ENCODE assay signal across 8 cellular contexts in genomic region chr1:207863893-207864535, GRCh38. TPM values are rescaled to one million over a fixed set of nuclear protein-coding genes. Genes with fewer than 3 reads are reported as not detected.
DNase-seq lines count a peak whose midpoint lies in the region; TF ChIP-seq lines count a peak whose summit lies in the region.

No MANE protein-coding gene starts in this region.

- H3K27ac ChIP-seq in prostate gland = peak overlapping the region; percentile 99

- no peaks in the 10 kb centered on the region for H3K9me3 ChIP-seq in prostate gland

- TF ChIP-seq CTCF in LNCaP clone FGC (IDR thresholded peaks at IDR 0.05; ENCODE audit: control insufficient read depth, extremely low read depth, insufficient read depth) = no peak
- TF ChIP-seq CTCF in prostate gland (IDR thresholded peaks at IDR 0.05) = no peak

- intact Hi-C loops in prostate gland (cut with DNase I) = loop anchor here (10.0 kb wide), 1 partner anchor 49 kb away; no protein-coding TSS in a partner anchor

- DNase-seq in stimulated activated CD4-positive, alpha-beta T cell treated with anti-CD3 and anti-CD28 coated beads, Interleukin-12 subunit alpha, Interleukin-12 subunit beta, amount 100 ng/mL, for 4 hours = peak; percentile 28
- DNase-seq in stimulated activated CD4-positive, alpha-beta T cell treated with anti-CD3 and anti-CD28 coated beads, Interleukin-2, amount 100 ng/mL, for 48 hours = no peak
- DNase-seq in LNCaP clone FGC (ENCODE audit: low read depth) (no peak), prostate gland (ENCODE audit: low spot score) (no peak), NCI-H2081 treated with DMSO at 0.1 percent for 48 hours (lab: John Stamatoyannopoulos, UW) (no peak), T-helper 9 cell (no peak), NCI-H1930 (lab: John Stamatoyannopoulos, UW) (no peak)
- DNase-seq in activated naive CD4-positive, alpha-beta T cell treated with anti-CD3 and anti-CD28 coated beads, Interleukin-2, amount 50 U/mL, for 16 hours = peak; percentile 44

- TF ChIP-seq POLR2A in prostate gland (IDR thresholded peaks at IDR 0.05) = no peak

- WGBS in prostate gland = 43% methylated on average over 8 of the region's 8 CpGs

- peak overlapping the region; percentile 23; the same call in 1 of the 2 replicates for H3K4me3 ChIP-seq in LNCaP clone FGC (ENCODE audit: low read depth, low read length)
- no peak overlapping the region for H3K4me3 ChIP-seq in prostate gland

- no peaks in the 10 kb centered on the region for H3K27me3 ChIP-seq in prostate gland (replicated peaks; ENCODE audit: insufficient read depth)

- peaks cover 23% of the 10 kb centered on the region for H3K4me1 ChIP-seq in prostate gland (replicated peaks)

- H3K36me3 ChIP-seq in prostate gland = no peaks in the 10 kb centered on the region

RNA-seq across cellular contexts. Expression of gene CD34, which starts 46.9 kb away (rescaled TPM):
- total RNA-seq in prostate gland = 10 to 100 TPM in 1 of 2 donors, 1 to 10 TPM in 1; 9.8 to 47.7 TPM

Comparison
In these comparisons a context has a peak if more than half of its experiments do, and no peak if none do; other contexts are left out.
1. DNase-seq: peak in stimulated activated CD4-positive, alpha-beta T cell treated with anti-CD3 and anti-CD28 coated beads, Interleukin-12 subunit alpha, Interleukin-12 subunit beta, amount 100 ng/mL, for 4 hours (single experiment) and activated naive CD4-positive, alpha-beta T cell treated with anti-CD3 and anti-CD28 coated beads, Interleukin-2, amount 50 U/mL, for 16 hours (single experiment); none in stimulated activated CD4-positive, alpha-beta T cell treated with anti-CD3 and anti-CD28 coated beads, Interleukin-2, amount 100 ng/mL, for 48 hours (0 of 2), LNCaP clone FGC (single experiment), prostate gland (single experiment), NCI-H2081 treated with DMSO at 0.1 percent for 48 hours (single experiment), T-helper 9 cell (single experiment) and NCI-H1930 (0 of 2).